In genomic region chr12:111178194-111179081, GRCh38 we compare ENCODE assay signal across 26 cellular contexts.
DNase-seq lines count a peak whose midpoint lies in the region; ATAC-seq and TF ChIP-seq lines count a peak whose summit lies in the region.
"Had no signal": no experiment of that assay in that cellular context is flagged by ENCODE, and none has a peak within 500 bp of the region (broad histone marks: within the 10 kb centered on the region; RNA-seq: fewer than 3 reads in every experiment).

No MANE protein-coding gene starts in this region.

- no peaks in the 10 kb centered on the region for H3K27me3 ChIP-seq in adrenal gland
- peaks cover 0 to 67% of the 10 kb centered on the region in 2 donors for H3K27me3 ChIP-seq in left lung
- H3K27me3 ChIP-seq in gastroesophageal sphincter, result peaks cover 89% of the 10 kb centered on the region

- no peak overlapping the region for H3K4me3 Mint-ChIP-seq in activated naive CD4-positive, alpha-beta T cell treated with anti-CD3 and anti-CD28 coated beads, Interleukin-2, amount 50 U/mL, for 24 hours
- H3K4me3 Mint-ChIP-seq: activated T-cell treated with anti-CD3 and anti-CD28 coated beads, Interleukin-2, amount 50 U/mL, for 4 hours; CD8-positive, alpha-beta memory T cell; WTC11 had no signal

- no peak for TF ChIP-seq POLR2A in adrenal gland (IDR thresholded peaks at IDR 0.05)
- no peak for TF ChIP-seq POLR2A in gastroesophageal sphincter (IDR thresholded peaks at IDR 0.05)

- intact Hi-C loops in adrenal gland (cut with DNase I), result no loop called here
- intact Hi-C loops in left lung (cut with DNase I), result no loop called here
- intact Hi-C loops in sciatic nerve (cut with DNase I), result no loop called here

- no peaks in the 10 kb centered on the region for H3K36me3 Mint-ChIP-seq in activated naive CD4-positive, alpha-beta T cell treated with anti-CD3 and anti-CD28 coated beads, Interleukin-2, amount 50 U/mL, for 24 hours
- H3K36me3 Mint-ChIP-seq: CD8-positive, alpha-beta memory T cell; WTC11 had no signal

- H3K4me1 Mint-ChIP-seq in activated naive CD4-positive, alpha-beta T cell treated with anti-CD3 and anti-CD28 coated beads, Interleukin-2, amount 50 U/mL, for 24 hours, result no peaks in the 10 kb centered on the region
- H3K4me1 Mint-ChIP-seq: CD8-positive, alpha-beta memory T cell had no signal

- H3K4me1 ChIP-seq in adrenal gland (replicated peaks in 1 of 2) (peaks cover 0 to 7% of the 10 kb centered on the region in 2 donors), left lung (peaks cover 0 to 43% of the 10 kb centered on the region in 2 donors), gastroesophageal sphincter (peaks cover 0 to 22% (median 8%) of the 10 kb centered on the region in 3 donors)

- H3K9me3 ChIP-seq in adrenal gland (replicated peaks in 1 of 3) (no peaks in the 10 kb centered on the region), left lung (no peaks in the 10 kb centered on the region), gastroesophageal sphincter (no peaks in the 10 kb centered on the region)
- H3K9me3 ChIP-seq: tibial nerve had no signal

- no peak overlapping the region for H3K27ac ChIP-seq in adrenal gland
- H3K27ac ChIP-seq in left lung, result no peak overlapping the region
- no peak overlapping the region for H3K27ac ChIP-seq in gastroesophageal sphincter
- H3K27ac ChIP-seq: tibial nerve had no signal

- ATAC-seq in left lung (peak; percentile 61), sciatic nerve (peak; percentile 70), HG02571 (IDR thresholded peaks at IDR 0.05; ENCODE audit: unreplicated experiment) (no peak), gastroesophageal sphincter (no peak)
- ATAC-seq: activated T-cell treated with anti-CD3 and anti-CD28 coated beads, Interleukin-2, amount 50 U/mL, for 4 hours; left cardiac atrium; WTC11 had no signal

- peaks cover 13% of the 10 kb centered on the region for H3K27me3 Mint-ChIP-seq in activated naive CD4-positive, alpha-beta T cell treated with anti-CD3 and anti-CD28 coated beads, Interleukin-2, amount 50 U/mL, for 24 hours

- TF ChIP-seq CTCF in adrenal gland (IDR thresholded peaks at IDR 0.05), result no peak
- no peak for TF ChIP-seq CTCF in left lung (IDR thresholded peaks at IDR 0.05)
- TF ChIP-seq CTCF in gastroesophageal sphincter (IDR thresholded peaks at IDR 0.05), result no peak

- peak overlapping the region; percentile 10 for H3K27ac Mint-ChIP-seq in activated naive CD4-positive, alpha-beta T cell treated with anti-CD3 and anti-CD28 coated beads, Interleukin-2, amount 50 U/mL, for 24 hours

- no peak for TF ChIP-seq EP300 in gastroesophageal sphincter (IDR thresholded peaks at IDR 0.05)

- WGBS in adrenal gland, 4 donors, result 45 to 54% (median 52%) methylated on average over 17 to 18 of the region's 18 CpGs
- WGBS in gastroesophageal sphincter (ENCODE audit: low coverage in 1 of 2), 2 donors, result 18 to 33% methylated on average over 7 to 13 of the region's 18 CpGs

- H3K36me3 ChIP-seq in adrenal gland (replicated peaks in 1 of 2), result no peaks in the 10 kb centered on the region
- no peaks in the 10 kb centered on the region for H3K36me3 ChIP-seq in left lung
- H3K36me3 ChIP-seq in gastroesophageal sphincter, result no peaks in the 10 kb centered on the region
- H3K36me3 ChIP-seq: tibial nerve had no signal

- DNase-seq in activated naive CD4-positive, alpha-beta T cell treated with Interleukin-2 at 50 U/mL for 16 hours, result no peak
- DNase-seq in adrenal gland, result peak in 6 of 7 donors; percentile 11 to 66 (median 26)
- peak in 1 of 2 donors; percentile 42 for DNase-seq in left lung
- DNase-seq in sciatic nerve (ENCODE audit: low spot score), result no peak
- no peak for DNase-seq in NCI-H2196 (lab: John Stamatoyannopoulos, UW; ENCODE audit: unreplicated experiment)
- DNase-seq: activated CD4-positive, alpha-beta T cell treated with anti-CD3 and anti-CD28 coated beads, Interleukin-2, amount 50 U/mL, for 1 hour; activated gamma-delta T cell treated with Interleukin-2 at 50 U/mL for 16 hours; activated T-cell treated with anti-CD3 and anti-CD28 coated beads, Interleukin-2, amount 50 U/mL, for 4 hours; AML-193; CD8-positive, alpha-beta memory T cell; effector memory CD4-positive, alpha-beta T cell; left cardiac atrium; mesenchymal stem cell; NCI-H1417; NCI-H2029 treated with DMSO at 0.1 percent for 48 hours; NCI-H226; Right ventricle myocardium superior; small intestine; stimulated activated CD4-positive, alpha-beta T cell treated with anti-CD3 and anti-CD28 coated beads, Interleukin-2, amount 100 ng/mL, for 24 hours; SW 1271; T-helper 9 cell had no signal

- H3K9me3 Mint-ChIP-seq in activated naive CD4-positive, alpha-beta T cell treated with anti-CD3 and anti-CD28 coated beads, Interleukin-2, amount 50 U/mL, for 24 hours, result no peaks in the 10 kb centered on the region
- H3K9me3 Mint-ChIP-seq: activated T-cell treated with anti-CD3 and anti-CD28 coated beads, Interleukin-2, amount 50 U/mL, for 4 hours; CD8-positive, alpha-beta memory T cell; WTC11 had no signal

- no peak overlapping the region for H3K4me3 ChIP-seq in adrenal gland
- no peak overlapping the region for H3K4me3 ChIP-seq in left lung
- no peak overlapping the region for H3K4me3 ChIP-seq in gastroesophageal sphincter

Comparison
In these comparisons a context has a peak if more than half of its experiments do, and no peak if none do; other contexts are left out.
1. DNase-seq: peak in adrenal gland (6 of 7); none in activated naive CD4-positive, alpha-beta T cell treated with Interleukin-2 at 50 U/mL for 16 hours (single experiment), sciatic nerve (single experiment) and NCI-H2196 (single experiment).
2. ATAC-seq: peak in left lung (single experiment) and sciatic nerve (single experiment); none in HG02571 (single experiment) and gastroesophageal sphincter (single experiment).